In the genomic region with DNA sequence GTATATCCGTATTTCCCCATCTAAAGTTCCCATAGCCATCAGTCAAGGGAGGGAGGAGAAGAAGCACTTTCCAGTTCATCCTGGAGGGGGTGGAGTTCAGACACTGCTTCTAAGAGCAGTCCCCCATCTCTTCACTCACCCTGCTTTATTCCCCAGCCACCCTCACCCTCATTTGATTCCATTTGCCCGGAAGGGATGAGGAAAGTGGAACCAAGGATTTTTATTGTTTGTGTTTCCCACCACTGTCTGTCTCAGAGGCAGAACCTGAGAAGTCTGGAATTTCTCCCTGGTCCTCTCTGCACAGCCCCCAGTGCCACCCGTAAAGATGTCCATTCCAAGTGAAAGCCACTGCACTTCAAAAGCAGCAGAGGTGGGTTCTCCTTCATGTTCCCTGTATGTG, we compare ENCODE assay signal across 9 cellular contexts.
DNase-seq lines count a peak whose midpoint lies in the region; ATAC-seq, FAIRE-seq and TF ChIP-seq lines count a peak whose summit lies in the region.
"Had no signal": no experiment of that assay in that cellular context is flagged by ENCODE, and none has a peak within 500 bp of the region (broad histone marks: within the 10 kb centered on the region; RNA-seq: fewer than 3 reads in every experiment).

No MANE protein-coding gene starts in this region.

- no peaks in the 10 kb centered on the region for H3K27me3 ChIP-seq in Peyer's patch
- H3K27me3 ChIP-seq in esophagus muscularis mucosa = no peaks in the 10 kb centered on the region
- no peaks in the 10 kb centered on the region for H3K27me3 ChIP-seq in trophoblast cell (ENCODE audit: insufficient read depth, low read length)
- H3K27me3 ChIP-seq in small intestine (ENCODE audit: control insufficient read depth in 2 of 2, insufficient read depth in 2 of 2, low read length in 2 of 2) = no peaks in the 10 kb centered on the region

- peaks cover 54% of the 10 kb centered on the region for H3K4me1 Mint-ChIP-seq in CD14-positive monocyte
- peaks cover 79% of the 10 kb centered on the region for H3K4me1 Mint-ChIP-seq in stimulated activated naive CD8-positive, alpha-beta T cell treated with anti-CD3 and anti-CD28 coated beads, Interleukin-15, amount 100 ng/mL, for 72 hours

- H3K9me3 ChIP-seq in Peyer's patch (no peaks in the 10 kb centered on the region), esophagus muscularis mucosa (no peaks in the 10 kb centered on the region), trophoblast cell (ENCODE audit: insufficient read depth, low read depth, low read length) (no peaks in the 10 kb centered on the region), small intestine (ENCODE audit: control insufficient read depth, low read depth) (no peaks in the 10 kb centered on the region)

- H3K9ac ChIP-seq in trophoblast cell (ENCODE audit: low read length) = peak overlapping the region; percentile 49

- no peak for FAIRE-seq in small intestine (lab: Jason Lieb, UNC)

- peak overlapping the region in 5 of 7 donors; percentile 35 to 81 (median 50) for H3K27ac Mint-ChIP-seq in CD14-positive monocyte
- H3K27ac Mint-ChIP-seq in stimulated activated naive CD8-positive, alpha-beta T cell treated with anti-CD3 and anti-CD28 coated beads, Interleukin-15, amount 100 ng/mL, for 72 hours = peak overlapping the region in 1 of 2 donors; percentile 54

- ATAC-seq in stimulated activated naive CD8-positive, alpha-beta T cell treated with anti-CD3 and anti-CD28 coated beads, Interleukin-15, amount 100 ng/mL, for 72 hours = no peak

- H2AK5ac ChIP-seq in trophoblast cell (ENCODE audit: low read length) = peak overlapping the region; percentile 95

- peak overlapping the region in 3 of 4 donors; percentile 74 to 84 (median 82) for H3K27ac ChIP-seq in Peyer's patch
- peak overlapping the region; percentile 63 to 76 (median 68) for H3K27ac ChIP-seq in esophagus muscularis mucosa (replicated peaks in 1 of 4)
- peak overlapping the region; percentile 97 for H3K27ac ChIP-seq in trophoblast cell (ENCODE audit: low read depth, low read length)
- H3K27ac ChIP-seq in small intestine (ENCODE audit: low read depth in 1 of 2, low read length in 1 of 2) = peak overlapping the region in 1 of 2 donors; percentile 92

- H3K4me1 ChIP-seq in Peyer's patch (peaks cover 0 to 34% (median 2%) of the 10 kb centered on the region in 4 donors), esophagus muscularis mucosa (peaks cover 32 to 47% (median 38%) of the 10 kb centered on the region in 4 donors), trophoblast cell (ENCODE audit: control insufficient read depth in 1 of 2, insufficient read depth in 2 of 2, low read length in 2 of 2) (peaks cover 42 to 56% of the 10 kb centered on the region in 2 experiments), small intestine (ENCODE audit: control insufficient read depth in 2 of 2, insufficient read depth in 1 of 2, low read depth in 1 of 2, low read length in 1 of 2) (peaks cover 5 to 33% of the 10 kb centered on the region in 2 donors)

- peak overlapping the region; percentile 98 for H2BK12ac ChIP-seq in trophoblast cell (ENCODE audit: low read length)

- H4K8ac ChIP-seq in trophoblast cell (ENCODE audit: low read depth, low read length) = peak overlapping the region; percentile 90

- H3K18ac ChIP-seq in trophoblast cell (ENCODE audit: low read length) = peak overlapping the region; percentile 41

- H2BK5ac ChIP-seq in trophoblast cell (ENCODE audit: low read depth, low read length, poor library complexity) = peak overlapping the region; percentile 99

- H3K4me3 ChIP-seq in Peyer's patch (no peak overlapping the region), esophagus muscularis mucosa (no peak overlapping the region), trophoblast cell (ENCODE audit: low read depth, low read length) (no peak overlapping the region), small intestine (ENCODE audit: low read depth in 1 of 2, low read length in 2 of 2) (no peak overlapping the region)

- H3K4me2 ChIP-seq in trophoblast cell (ENCODE audit: low read length) = peak overlapping the region; percentile 40

- peaks cover 68% of the 10 kb centered on the region for H3K79me1 ChIP-seq in trophoblast cell (ENCODE audit: low read length)

- H4K12ac ChIP-seq in trophoblast cell (ENCODE audit: low read depth, low read length) = peak overlapping the region; percentile 55

- H2BK120ac ChIP-seq in trophoblast cell (ENCODE audit: insufficient read depth, low read length, poor library complexity) = peak overlapping the region; percentile 99

- H3K9me3 Mint-ChIP-seq in CD14-positive monocyte = peaks cover 0 to 2% (median 0%) of the 10 kb centered on the region in 7 donors
- H3K9me3 Mint-ChIP-seq in stimulated activated naive CD8-positive, alpha-beta T cell treated with anti-CD3 and anti-CD28 coated beads, Interleukin-15, amount 100 ng/mL, for 72 hours = peaks cover 2 to 8% of the 10 kb centered on the region in 2 donors

- TF ChIP-seq EP300 in esophagus muscularis mucosa (IDR thresholded peaks at IDR 0.05) = no peak

- peak overlapping the region; percentile 63 for H2AFZ ChIP-seq in trophoblast cell (ENCODE audit: insufficient read depth, low read length, poor library complexity)

- 72% methylated on average over 3 of the region's 3 CpGs for WGBS in esophagus muscularis mucosa
- no CpG with 5 or more reads among the region's 3 CpGs for WGBS in trophoblast cell (ENCODE audit: extremely low coverage, insufficient coverage, insufficient read length)
- WGBS in small intestine, 3 donors = 69 to 79% (median 72%) methylated on average over 3 of the region's 3 CpGs

- no peak for TF ChIP-seq POLR2A in Peyer's patch (IDR thresholded peaks at IDR 0.05)
- no peak for TF ChIP-seq POLR2A in esophagus muscularis mucosa (IDR thresholded peaks at IDR 0.05; ENCODE audit: low read depth)

- DNase-seq in CD14-positive monocyte (ENCODE audit: low spot score) (no peak), Peyer's patch (no peak), esophagus muscularis mucosa (ENCODE audit: extremely low spot score) (no peak), trophoblast cell (no peak), ecto neural progenitor cell (ENCODE audit: low spot score) (no peak), small intestine (no peak)
- no peak for DNase-seq in activated CD8-positive, alpha-beta memory T cell treated with anti-CD3 and anti-CD28 coated beads for 24 hours
- no peak for DNase-seq in stimulated activated naive CD8-positive, alpha-beta T cell treated with anti-CD3 and anti-CD28 coated beads, Interleukin-15, amount 100 ng/mL, for 72 hours

- H3K14ac ChIP-seq in trophoblast cell (ENCODE audit: low read length) = peak overlapping the region; percentile 54

- H3K4ac ChIP-seq in trophoblast cell (ENCODE audit: low read depth, low read length) = peak overlapping the region; percentile 92

- H3K4me3 Mint-ChIP-seq in CD14-positive monocyte = no peak overlapping the region
- H3K4me3 Mint-ChIP-seq in stimulated activated naive CD8-positive, alpha-beta T cell treated with anti-CD3 and anti-CD28 coated beads, Interleukin-15, amount 100 ng/mL, for 72 hours = no peak overlapping the region
- H3K4me3 Mint-ChIP-seq: brain had no signal

- peaks cover 28% of the 10 kb centered on the region for H3K79me2 ChIP-seq in trophoblast cell (ENCODE audit: control insufficient read depth, insufficient read depth, low read length, poor library complexity)

- TF ChIP-seq CTCF in CD14-positive monocyte (IDR thresholded peaks at IDR 0.05) (no peak), Peyer's patch (IDR thresholded peaks at IDR 0.05) (peak in 1 of 6 experiments; percentile 9), esophagus muscularis mucosa (IDR thresholded peaks at IDR 0.05) (no peak)

- H3K36me3 Mint-ChIP-seq in CD14-positive monocyte = peaks cover 7 to 13% of the 10 kb centered on the region in 2 donors
- H3K36me3 Mint-ChIP-seq: brain had no signal

- intact Hi-C loops in CD14-positive monocyte (cut with micrococcal nuclease) = loop anchor here in 1 of 2 donors (5.0 kb wide), 1 partner anchor 41 kb away; no protein-coding TSS in a partner anchor
- intact Hi-C loops in esophagus muscularis mucosa (cut with DNase I) = loop anchor here (5.0 kb wide), 1 partner anchor 84 kb away; no protein-coding TSS in a partner anchor

- H3K23ac ChIP-seq in trophoblast cell (ENCODE audit: low read length) = no peak overlapping the region

- peaks cover 0 to 2% (median 2%) of the 10 kb centered on the region in 3 donors for H3K27me3 Mint-ChIP-seq in CD14-positive monocyte (ENCODE audit: low read depth in 3 of 3)
- H3K27me3 Mint-ChIP-seq in stimulated activated naive CD8-positive, alpha-beta T cell treated with anti-CD3 and anti-CD28 coated beads, Interleukin-15, amount 100 ng/mL, for 72 hours = no peaks in the 10 kb centered on the region

- H4K91ac ChIP-seq in trophoblast cell (ENCODE audit: low read depth, low read length) = peak overlapping the region; percentile 99

- no peaks in the 10 kb centered on the region for H3K36me3 ChIP-seq in Peyer's patch
- no peaks in the 10 kb centered on the region for H3K36me3 ChIP-seq in esophagus muscularis mucosa
- H3K36me3 ChIP-seq in trophoblast cell (ENCODE audit: control insufficient read depth in 1 of 2, insufficient read depth in 2 of 2, low read length in 2 of 2) = no peaks in the 10 kb centered on the region
- H3K36me3 ChIP-seq in small intestine (ENCODE audit: control insufficient read depth in 2 of 2, insufficient read depth in 2 of 2, low read length in 2 of 2) = no peaks in the 10 kb centered on the region
